14 cellular contexts compared by ENCODE assay signal in genomic region chr1:94698341-94698740, GRCh38.
A peak's percentile ranks its signal among the peaks of the same experiment; 100 is the strongest.
DNase-seq lines count a peak whose midpoint lies in the region; ATAC-seq and TF ChIP-seq lines count a peak whose summit lies in the region.
"Had no signal": no experiment of that assay in that cellular context is flagged by ENCODE, and none has a peak within 500 bp of the region (broad histone marks: within the 10 kb centered on the region; RNA-seq: fewer than 3 reads in every experiment).

No MANE protein-coding gene starts in this region.

- no peaks in the 10 kb centered on the region for H4K20me1 ChIP-seq in osteoblast (ENCODE audit: insufficient read depth, low read length)
- H4K20me1 ChIP-seq: BLaER1 treated with 17β-estradiol and CSF1 and Interleukin-3, amounts not matched to agents 10 nM and 100 nM had no signal

- no peak for ATAC-seq in Right ventricle myocardium superior (ENCODE audit: poor library complexity)

- no peaks in the 10 kb centered on the region for H3K36me3 ChIP-seq in osteoblast (ENCODE audit: insufficient read depth, low read length)
- H3K36me3 ChIP-seq: BLaER1 treated with 17β-estradiol and CSF1 and Interleukin-3, amounts not matched to agents 10 nM and 100 nM; prostate gland had no signal

- TF ChIP-seq CTCF in epithelial cell of esophagus (IDR thresholded peaks at IDR 0.05; ENCODE audit: insufficient read depth, low read depth, low read length, missing control alignments), result no peak
- no peak for TF ChIP-seq CTCF in osteoblast (IDR thresholded peaks at IDR 0.05; ENCODE audit: extremely low read depth, low read depth, low read length)

- H3K79me2 ChIP-seq in osteoblast (ENCODE audit: insufficient read depth, low read length), result no peaks in the 10 kb centered on the region

- H3K27me3 ChIP-seq in osteoblast (ENCODE audit: insufficient read depth, low read length), result peaks cover 3% of the 10 kb centered on the region

- H3K27ac ChIP-seq in osteoblast (ENCODE audit: low read depth, low read length), result peak overlapping the region; percentile 6
- H3K27ac ChIP-seq: BLaER1 treated with 17β-estradiol and CSF1 and Interleukin-3, amounts not matched to agents 10 nM and 100 nM; prostate gland; RWPE1 had no signal

- no peaks in the 10 kb centered on the region for H3K9me3 ChIP-seq in osteoblast (ENCODE audit: low read depth, low read length)
- H3K9me3 ChIP-seq: BLaER1 treated with 17β-estradiol and CSF1 and Interleukin-3, amounts not matched to agents 10 nM and 100 nM; prostate gland had no signal

- H2AFZ ChIP-seq in osteoblast (ENCODE audit: low read length), result no peak overlapping the region

- peak; percentile 78 for DNase-seq in EL
- peak; percentile 74 for DNase-seq in M059J (ENCODE audit: low read depth)
- peak; percentile 28 for DNase-seq in epithelial cell of esophagus (ENCODE audit: low read depth)
- no peak for DNase-seq in osteoblast (ENCODE audit: insufficient read length, low spot score, missing footprints)
- no peak for DNase-seq in GM19240 (ENCODE audit: insufficient read length, low spot score)
- no peak for DNase-seq in NCI-H748 (lab: John Stamatoyannopoulos, UW; ENCODE audit: unreplicated experiment)
- DNase-seq in Right ventricle myocardium superior, result no peak
- no peak for DNase-seq in central memory CD4-positive, alpha-beta T cell
- DNase-seq: activated CD4-positive, CD25-positive, alpha-beta regulatory T cell; DND-41; GOT3 had no signal

- H3K4me1 ChIP-seq in osteoblast (ENCODE audit: insufficient read depth, low read length), result peaks cover 18% of the 10 kb centered on the region
- H3K4me1 ChIP-seq: prostate gland had no signal

- H3K4me3 ChIP-seq in epithelial cell of esophagus (ENCODE audit: low read length) (no peak overlapping the region), osteoblast (ENCODE audit: insufficient read depth, low read length) (no peak overlapping the region)
- H3K4me3 ChIP-seq: BLaER1 treated with 17β-estradiol and CSF1 and Interleukin-3, amounts not matched to agents 10 nM and 100 nM; prostate gland had no signal

- intact Hi-C loops in Right ventricle myocardium superior (cut with DNase I), result no loop called here

- peak overlapping the region; percentile 35 for H3K4me2 ChIP-seq in osteoblast (ENCODE audit: insufficient read depth, low read length)
- H3K4me2 ChIP-seq: BLaER1 treated with 17β-estradiol and CSF1 and Interleukin-3, amounts not matched to agents 10 nM and 100 nM had no signal

Comparison
In these comparisons a context has a peak if more than half of its experiments do, and no peak if none do; other contexts are left out.
1. DNase-seq: peak in EL (single experiment), M059J (single experiment) and epithelial cell of esophagus (single experiment); none in osteoblast (single experiment), GM19240 (single experiment), NCI-H748 (single experiment), Right ventricle myocardium superior (single experiment) and central memory CD4-positive, alpha-beta T cell (single experiment).